8 cellular contexts compared by ENCODE assay signal in the genomic region with DNA sequence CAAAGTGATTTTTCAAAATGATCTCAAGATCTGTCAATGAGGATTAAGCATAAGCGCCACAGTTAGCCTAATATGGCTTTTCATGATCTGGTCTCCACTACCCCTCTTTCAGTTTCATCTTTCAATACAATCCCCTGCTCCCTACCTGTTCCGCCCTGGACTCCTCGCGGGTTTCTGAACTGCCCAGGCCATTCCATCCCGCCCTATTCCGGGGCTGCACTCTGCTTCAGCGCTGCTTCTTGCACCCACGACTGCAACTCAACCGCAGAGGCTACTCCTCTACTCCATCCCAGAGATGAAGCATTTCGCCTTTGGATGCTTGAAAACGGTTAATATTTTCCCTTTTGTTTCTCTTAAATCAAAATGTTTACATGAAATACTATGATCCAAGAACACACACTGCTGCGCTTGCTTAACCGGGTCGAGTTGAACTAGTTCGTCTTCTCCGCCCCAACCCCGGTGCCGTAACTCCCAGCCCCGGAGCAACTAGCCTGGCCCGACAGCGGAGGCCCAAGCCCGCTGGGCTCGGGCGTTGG. TPM values are rescaled to one million over a fixed set of nuclear protein-coding genes. Genes with fewer than 3 reads are reported as not detected.
DNase-seq lines count a peak whose midpoint lies in the region; ATAC-seq and TF ChIP-seq lines count a peak whose summit lies in the region.

No MANE protein-coding gene starts in this region.

- H3K27ac Mint-ChIP-seq in T-cell, result peak overlapping the region; percentile 95 to 97

- no peaks in the 10 kb centered on the region for H3K27me3 ChIP-seq in esophagus squamous epithelium
- no peaks in the 10 kb centered on the region for H3K27me3 ChIP-seq in neuron (ENCODE audit: insufficient read depth, low read length)

- H3K4me1 Mint-ChIP-seq in T-cell, result peaks cover 52 to 71% (median 56%) of the 10 kb centered on the region in 3 donors

- H3K4me3 Mint-ChIP-seq in T-cell, result peak overlapping the region; percentile 91 to 95 (median 94)

- H3K36me3 Mint-ChIP-seq in T-cell, result peaks cover 3% of the 10 kb centered on the region

- peak; percentile 55 for DNase-seq in COLO668 (lab: John Stamatoyannopoulos, UW; ENCODE audit: unreplicated experiment)
- peak; percentile 31 for DNase-seq in HT1080 (ENCODE audit: low read depth)
- DNase-seq in T-cell, result peak in 2 of 34 experiments; percentile 14 to 16
- no peak for DNase-seq in esophagus squamous epithelium (lab: John Stamatoyannopoulos, UW)
- no peak for DNase-seq in iPS-NIHi11 (ENCODE audit: low spot score)
- no peak for DNase-seq in foreskin melanocyte

- H3K4me1 ChIP-seq in esophagus squamous epithelium (peaks cover 28 to 83% (median 45%) of the 10 kb centered on the region in 3 donors), neuron (ENCODE audit: insufficient read depth, low read length) (peaks cover 19% of the 10 kb centered on the region)

- WGBS in esophagus squamous epithelium, 2 donors, result 2 to 3% methylated on average over 11 to 13 of the region's 24 CpGs

- no peaks in the 10 kb centered on the region for H3K9me3 Mint-ChIP-seq in T-cell

- no peaks in the 10 kb centered on the region for H3K27me3 Mint-ChIP-seq in T-cell

- no peak for TF ChIP-seq CTCF in esophagus squamous epithelium (IDR thresholded peaks at IDR 0.05)

- CTCF ChIA-PET in T-cell (lab: Charles Lee), result no interaction called here

- H3K4me3 ChIP-seq in esophagus squamous epithelium, result peak overlapping the region; percentile 68 to 93 (median 80)
- H3K4me3 ChIP-seq in neuron (ENCODE audit: low read length), result peak overlapping the region; percentile 67

- H3K36me3 ChIP-seq in esophagus squamous epithelium (peaks cover 0 to 7% (median 0%) of the 10 kb centered on the region in 3 donors), neuron (ENCODE audit: insufficient read depth, low read length) (no peaks in the 10 kb centered on the region)

- ATAC-seq in GM19455 (IDR thresholded peaks at IDR 0.05; ENCODE audit: unreplicated experiment), result peak; percentile 16
- ATAC-seq in T-cell (replicated peaks in 1 of 4), result peak in 2 of 4 experiments; percentile 0 to 3

- TF ChIP-seq POLR2A in esophagus squamous epithelium (IDR thresholded peaks at IDR 0.05), result no peak

- intact Hi-C loops in esophagus squamous epithelium (cut with DNase I), result no loop called here

- peak overlapping the region; percentile 91 to 99 (median 97) for H3K27ac ChIP-seq in esophagus squamous epithelium

- H3K9me3 ChIP-seq in esophagus squamous epithelium (no peaks in the 10 kb centered on the region), neuron (ENCODE audit: low read length) (no peaks in the 10 kb centered on the region)

- POLR2A ChIA-PET in T-cell (lab: Charles Lee), result no interaction called here

- H2AFZ ChIP-seq in neuron (ENCODE audit: low read depth, low read length), result peak overlapping the region; percentile 38

RNA-seq across cellular contexts. Expression of gene OTULIN, which starts 0.7 kb away (rescaled TPM):
- total RNA-seq in HT1080 (2014; rRNA removed; shearing (Covaris generic)), result 27.9 and 33.2 TPM in 2 replicates
- 14.4 and 17.5 TPM in 2 replicates for polyA plus RNA-seq in HT1080 (2015; cell fraction: cytosol; rRNA removed)
- polyA plus RNA-seq in HT1080 (2015; cell fraction: nucleus; rRNA removed), result 20.7 and 25.2 TPM in 2 replicates
- total RNA-seq in T-cell, result 10 to 100 TPM; 57.6 to 67.1 (median 61.2) TPM
- total RNA-seq in esophagus squamous epithelium, result 10 to 100 TPM; 23.9 to 38.6 (median 34.5) TPM

Comparison
In these comparisons a context has a peak if more than half of its experiments do, and no peak if none do; other contexts are left out.
1. DNase-seq: peak in COLO668 (single experiment) and HT1080 (single experiment); none in esophagus squamous epithelium (single experiment), iPS-NIHi11 (single experiment) and foreskin melanocyte (single experiment).